In the genomic region with DNA sequence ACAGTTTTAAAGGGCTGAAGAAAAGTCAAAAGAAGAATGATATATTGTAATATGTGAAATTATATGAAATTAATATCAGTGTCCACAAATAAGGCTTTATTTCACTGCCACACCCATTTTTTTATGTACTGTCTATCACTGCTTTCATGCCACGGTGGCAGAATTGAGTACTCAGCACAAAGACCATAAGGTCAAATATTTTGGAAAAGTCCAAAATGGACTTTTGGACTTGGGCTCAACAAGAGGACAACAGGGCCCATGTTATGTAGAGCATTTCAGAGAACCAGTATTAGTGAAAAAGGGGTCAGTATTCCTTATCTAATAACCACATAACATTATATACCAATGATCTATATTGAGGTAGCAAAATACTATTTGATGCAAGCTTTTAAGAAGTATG, we compare ENCODE assay signal across 27 cellular contexts.
"Had no signal": no experiment of that assay in that cellular context is flagged by ENCODE, and none has a peak within 500 bp of the region (broad histone marks: within the 10 kb centered on the region; RNA-seq: fewer than 3 reads in every experiment).

No MANE protein-coding gene starts in this region.

- H3K9me3 ChIP-seq: stomach, suprapubic skin, testis, thoracic aorta, thyroid gland, tibial nerve, transverse colon, upper lobe of right lung, uterus, vagina had no signal

- H3K27me3 ChIP-seq: stomach, suprapubic skin, testis, thyroid gland, tibial artery, tibial nerve, transverse colon, upper lobe of left lung, upper lobe of right lung, uterus, vagina had no signal

- H3K27ac ChIP-seq: stomach, suprapubic skin, testis, thoracic aorta, thyroid gland, tibial artery, tibial nerve, transverse colon, upper lobe of left lung, upper lobe of right lung, uterus, vagina had no signal

- H3K36me3 ChIP-seq: stomach, suprapubic skin, thoracic aorta, thyroid gland, tibial artery, tibial nerve, transverse colon, upper lobe of left lung, upper lobe of right lung, uterus, vagina had no signal

- FAIRE-seq: urothelium cell line had no signal

- H3K4me1 ChIP-seq: stomach, suprapubic skin, testis, thyroid gland, tibial artery, tibial nerve, transverse colon, upper lobe of left lung, upper lobe of right lung, uterus, vagina had no signal

- DNase-seq: stimulated activated CD4-positive, alpha-beta T cell treated with anti-CD3 and anti-CD28 coated beads, Interleukin-2, amount 100 ng/mL, for 48 hours; stimulated activated CD4-positive, alpha-beta T cell treated with anti-CD3 and anti-CD28 coated beads, Interleukin-4, amount 100 ng/mL, for 1 hour; stimulated activated CD4-positive, alpha-beta T cell treated with anti-CD3 and anti-CD28 coated beads, Interleukin-4, amount 100 ng/mL, for 24 hours; stimulated activated CD4-positive, alpha-beta T cell treated with anti-CD3 and anti-CD28 coated beads, Interleukin-4, amount 100 ng/mL, for 4 hours; stimulated activated CD8-positive, alpha-beta memory T cell treated with anti-CD3 and anti-CD28 coated beads, Interleukin-4, amount 100 ng/mL, for 48 hours; stimulated activated naive B cell treated with anti-CD40 and anti-IgM and Interleukin-4, amounts not matched to agents 10 μg/mL and 1 μg/mL and 100 μg/mL, for 72 hours; stimulated activated naive CD4-positive, alpha-beta T cell; stimulated activated naive CD4-positive, alpha-beta T cell treated with Interleukin-2 at 50 U/mL for 16 hours; stimulated activated naive CD8-positive, alpha-beta T cell treated with anti-CD3 and anti-CD28 coated beads, Interleukin-15, amount 100 ng/mL, for 72 hours; stimulated activated naive CD8-positive, alpha-beta T cell treated with anti-CD3 and anti-CD28 coated beads, Interleukin-15, Interleukin-2, amounts not matched to agents 100 U/mL and 50 U/mL, for 24 hours; stomach; substantia nigra; testis; thyroid gland; tibial artery; transverse colon; trophoblast cell; upper lobe of left lung; upper lobe of right lung; uterus had no signal

- ATAC-seq: stimulated activated effector memory CD8-positive, alpha-beta T cell treated with anti-CD3 and anti-CD28 coated beads, Interleukin-12 subunit alpha, Interleukin-12 subunit beta, amount 100 ng/mL, for 72 hours; stimulated activated memory B cell treated with anti-CD40 and anti-IgM and Interleukin-4, amounts not matched to agents 10 μg/mL and 1 μg/mL and 100 μg/mL, for 72 hours; stimulated activated naive B cell treated with anti-CD40 and anti-IgM and Interleukin-4, amounts not matched to agents 10 μg/mL and 1 μg/mL and 100 μg/mL, for 72 hours; stimulated activated naive CD8-positive, alpha-beta T cell treated with anti-CD3 and anti-CD28 coated beads, Interleukin-15, amount 100 ng/mL, for 72 hours; stimulated activated naive CD8-positive, alpha-beta T cell treated with anti-CD3 and anti-CD28 coated beads, Interleukin-15, Interleukin-2, amounts not matched to agents 100 U/mL and 50 U/mL, for 24 hours; upper lobe of right lung had no signal

- H3K4me3 ChIP-seq: stomach, suprapubic skin, testis, thoracic aorta, thyroid gland, tibial artery, tibial nerve, transverse colon, upper lobe of left lung, upper lobe of right lung, uterus, vagina had no signal
